In genomic region chr1:10438677-10439163, GRCh38 we compare ENCODE assay signal across 1 cellular context.
A peak's percentile ranks its signal among the peaks of the same experiment; 100 is the strongest.
TF ChIP-seq lines count a peak whose summit lies in the region.

No MANE protein-coding gene starts in this region.

TF ChIP-seq in HepG2, 621 proteins besides CTCF, POLR2A, EP300 and RAD21 (continued from another document):
- TF ChIP-seq BCL3 (CRISPR knock-in tag; IDR thresholded peaks at IDR 0.05), result no peak
- TF ChIP-seq SOX13 (IDR thresholded peaks at IDR 0.05), result no peak
- peak in 1 of 2 experiments; percentile 45; a peak in 2 of 4 replicates for TF ChIP-seq SOX13 (CRISPR knock-in tag; conservative IDR thresholded peaks at IDR 0.05 in 1 of 2, IDR thresholded peaks at IDR 0.05 in 1 of 2)
- no peak for TF ChIP-seq KDM4B (CRISPR knock-in tag; IDR thresholded peaks at IDR 0.05)
- TF ChIP-seq TARDBP (CRISPR knock-in tag; IDR thresholded peaks at IDR 0.05), result no peak
- TF ChIP-seq ARID5B (CRISPR knock-in tag; IDR thresholded peaks at IDR 0.05), result 0 out of 2 replicates have a peak, but pooled peaks have one; percentile 21
- TF ChIP-seq REST (IDR thresholded peaks at IDR 0.05; ENCODE audit: borderline replicate concordance in 1 of 2, low read depth in 1 of 2, low read length in 2 of 2), result no peak
- TF ChIP-seq ZNF7 (CRISPR knock-in tag; IDR thresholded peaks at IDR 0.05), result peak; percentile 64; the same call in 1 of the 2 replicates
- TF ChIP-seq FUBP1 (CRISPR knock-in tag; IDR thresholded peaks at IDR 0.05; ENCODE audit: borderline replicate concordance), result no peak
- TF ChIP-seq RFX1 (IDR thresholded peaks at IDR 0.05), result no peak
- TF ChIP-seq TEAD3 (CRISPR knock-in tag; optimal IDR thresholded peaks at IDR 0.05; ENCODE audit: borderline replicate concordance), result peak; percentile 29
- TF ChIP-seq RARA (CRISPR knock-in tag; IDR thresholded peaks at IDR 0.05), result peak; percentile 71
- no peak for TF ChIP-seq FOXP1 (IDR thresholded peaks at IDR 0.05)
- TF ChIP-seq FOXP1 (CRISPR knock-in tag; IDR thresholded peaks at IDR 0.05), result peak; percentile 87
- no peak for TF ChIP-seq SMARCE1 (IDR thresholded peaks at IDR 0.05; ENCODE audit: borderline replicate concordance)
- no peak for TF ChIP-seq FOXA1 (IDR thresholded peaks at IDR 0.05)
- TF ChIP-seq FOXA1 (CRISPR knock-in tag; IDR thresholded peaks at IDR 0.05), result peak; percentile 45
- TF ChIP-seq HNF4G (IDR thresholded peaks at IDR 0.05; ENCODE audit: borderline replicate concordance, low read depth, low read length), result no peak
- TF ChIP-seq HNF4G (CRISPR knock-in tag; IDR thresholded peaks at IDR 0.05; ENCODE audit: borderline replicate concordance, low read depth), result no peak
- no peak for TF ChIP-seq JUN (CRISPR knock-in tag; IDR thresholded peaks at IDR 0.05)
- peak; percentile 48; the same call in 1 of the 2 replicates for TF ChIP-seq MAFF (IDR thresholded peaks at IDR 0.05; ENCODE audit: low read depth, low read length)
- no peak for TF ChIP-seq ATF7 (IDR thresholded peaks at IDR 0.05)
- no peak for TF ChIP-seq ATF7 (CRISPR knock-in tag; IDR thresholded peaks at IDR 0.05)
- peak; percentile 29 to 50; a peak in 3 of 4 replicates for TF ChIP-seq MAFK (conservative IDR thresholded peaks at IDR 0.05 in 1 of 2, IDR thresholded peaks at IDR 0.05 in 1 of 2; ENCODE audit: low read length in 2 of 2)
- no peak for TF ChIP-seq SOX6 (IDR thresholded peaks at IDR 0.05)
- peak; percentile 37; the same call in 1 of the 2 replicates for TF ChIP-seq SOX6 (CRISPR knock-in tag; IDR thresholded peaks at IDR 0.05)
- peak; percentile 56 for TF ChIP-seq FOXA3 (CRISPR knock-in tag; IDR thresholded peaks at IDR 0.05)
